ENCODE assay signal across 8 cellular contexts in genomic region chr19:54114340-54114826, GRCh38. TPM values are rescaled to one million over a fixed set of nuclear protein-coding genes. Genes with fewer than 3 reads are reported as not detected.
DNase-seq lines count a peak whose midpoint lies in the region; ATAC-seq, FAIRE-seq and TF ChIP-seq lines count a peak whose summit lies in the region.

No MANE protein-coding gene starts in this region.

- no peaks in the 10 kb centered on the region for H3K36me3 ChIP-seq in uterus

- TF ChIP-seq CTCF in uterus (IDR thresholded peaks at IDR 0.05): no peak

- H3K4me1 Mint-ChIP-seq in natural killer cell treated with Interleukin-12 subunit alpha and Interleukin-12 subunit beta and Interleukin-15 and Interleukin-18, amount 100 ng/mL, for 72 hours (ENCODE audit: low read depth in 2 of 2): peaks cover 32 to 33% of the 10 kb centered on the region in 2 donors

- peak overlapping the region; percentile 94 for H3K4me3 Mint-ChIP-seq in natural killer cell treated with Interleukin-12 subunit alpha and Interleukin-12 subunit beta and Interleukin-15 and Interleukin-18, amount 100 ng/mL, for 72 hours

- TF ChIP-seq POLR2A in GM12891 (IDR thresholded peaks at IDR 0.05; ENCODE audit: low read depth, low read length): no peak
- TF ChIP-seq POLR2A in uterus (IDR thresholded peaks at IDR 0.05): no peak

- no peaks in the 10 kb centered on the region for H3K9me3 ChIP-seq in uterus

- intact Hi-C loops in uterus (cut with DNase I; ENCODE audit: low total_unique reads): no loop called here

- no peaks in the 10 kb centered on the region for H3K9me3 Mint-ChIP-seq in natural killer cell treated with Interleukin-12 subunit alpha and Interleukin-12 subunit beta and Interleukin-15 and Interleukin-18, amount 100 ng/mL, for 72 hours

- H3K4me1 ChIP-seq in uterus: peaks cover 6 to 9% of the 10 kb centered on the region in 2 donors

- H3K27me3 ChIP-seq in uterus: no peaks in the 10 kb centered on the region

- no peak for FAIRE-seq in GM12891 (lab: Jason Lieb, UNC)

- H3K27me3 Mint-ChIP-seq in natural killer cell treated with Interleukin-12 subunit alpha and Interleukin-12 subunit beta and Interleukin-15 and Interleukin-18, amount 100 ng/mL, for 72 hours: no peaks in the 10 kb centered on the region

- peak overlapping the region; percentile 69 to 96 for H3K4me3 ChIP-seq in uterus

- H3K27ac Mint-ChIP-seq in natural killer cell treated with Interleukin-12 subunit alpha and Interleukin-12 subunit beta and Interleukin-15 and Interleukin-18, amount 100 ng/mL, for 72 hours: peak overlapping the region; percentile 78 to 96

- peak overlapping the region; percentile 90 to 94 for H3K27ac ChIP-seq in uterus

- DNase-seq in GM12891 (ENCODE audit: insufficient read length, low spot score) (no peak), NCI-H2227 (lab: John Stamatoyannopoulos, UW; ENCODE audit: unreplicated experiment) (peak; percentile 79), fibroblast of gingiva (ENCODE audit: low read depth) (peak; percentile 15), uterus (no peak), NCI-H446 treated with DMSO at 0.1 percent for 48 hours (lab: John Stamatoyannopoulos, UW) (no peak), iPS-NIHi7 (ENCODE audit: extremely low spot score) (no peak)
- peak; percentile 60 to 61 for DNase-seq in activated T-cell treated with anti-CD3 and anti-CD28 coated beads, Interleukin-2, amount 50 U/mL, for 48 hours
- peak; percentile 77 for DNase-seq in natural killer cell treated with Interleukin-12 subunit alpha and Interleukin-12 subunit beta and Interleukin-15 and Interleukin-18, amount 100 ng/mL, for 72 hours (ENCODE audit: low spot score)

- peak; percentile 50 to 69 for ATAC-seq in natural killer cell treated with Interleukin-12 subunit alpha and Interleukin-12 subunit beta and Interleukin-15 and Interleukin-18, amount 100 ng/mL, for 72 hours

- peaks cover 10% of the 10 kb centered on the region for H3K36me3 Mint-ChIP-seq in natural killer cell treated with Interleukin-12 subunit alpha and Interleukin-12 subunit beta and Interleukin-15 and Interleukin-18, amount 100 ng/mL, for 72 hours

TF ChIP-seq in GM12891, 5 proteins besides CTCF, POLR2A, EP300 and RAD21:
- TF ChIP-seq TAF1 (IDR thresholded peaks at IDR 0.05; ENCODE audit: low read depth, low read length) (0 out of 2 replicates have a peak, but pooled peaks have one; percentile 40), POLR2AphosphoS5 (IDR thresholded peaks at IDR 0.05; ENCODE audit: low read depth, low read length) (peak; percentile 72), PAX5 (IDR thresholded peaks at IDR 0.05; ENCODE audit: insufficient read depth, low read length, severe bottlenecking) (no peak), POU2F2 (IDR thresholded peaks at IDR 0.05; ENCODE audit: low read depth, low read length) (no peak), SPI1 (IDR thresholded peaks at IDR 0.05; ENCODE audit: low read depth, low read length) (peak; percentile 56)

RNA-seq across cellular contexts. Expression of gene TFPT, which starts 1.1 kb away (rescaled TPM):
- 38.2 TPM for polyA plus RNA-seq in GM12891 (2012; ENCODE audit: low read depth, missing spikeins)
- total RNA-seq in natural killer cell treated with Interleukin-12 subunit alpha and Interleukin-12 subunit beta and Interleukin-15 and Interleukin-18, amount 100 ng/mL, for 72 hours: 10 to 100 TPM; 48.3 to 51.7 TPM
- 10 to 100 TPM in 2 of 4 donors, 1 to 10 TPM in 1, under 1 TPM in 1; 0.88 to 37.1 (median 9.9) TPM for total RNA-seq in uterus

RNA-seq across cellular contexts. Expression of gene PRPF31, which starts 1.2 kb away (rescaled TPM):
- 68.6 TPM for polyA plus RNA-seq in GM12891 (2012; ENCODE audit: low read depth, missing spikeins)
- 100 to 1,000 TPM in 1 of 2 donors, 10 to 100 TPM in 1; 89.5 to 110 TPM for total RNA-seq in natural killer cell treated with Interleukin-12 subunit alpha and Interleukin-12 subunit beta and Interleukin-15 and Interleukin-18, amount 100 ng/mL, for 72 hours
- 10 to 100 TPM; 17.9 to 97.3 (median 52.6) TPM for total RNA-seq in uterus

RNA-seq across cellular contexts. Expression of gene NDUFA3, which starts 11.7 kb away (rescaled TPM):
- 275 TPM for polyA plus RNA-seq in GM12891 (2012; ENCODE audit: low read depth, missing spikeins)
- total RNA-seq in natural killer cell treated with Interleukin-12 subunit alpha and Interleukin-12 subunit beta and Interleukin-15 and Interleukin-18, amount 100 ng/mL, for 72 hours: 10 to 100 TPM; 70.7 to 78.5 TPM
- total RNA-seq in uterus: 10 to 100 TPM in 1 of 4 donors, 1 to 10 TPM in 2, not detected in 1; 4.7 to 65.8 (median 5.5) TPM

RNA-seq across cellular contexts. Expression of gene OSCAR, which starts 13.8 kb away (rescaled TPM):
- 0.10 TPM for polyA plus RNA-seq in GM12891 (2012; ENCODE audit: low read depth, missing spikeins)
- total RNA-seq in natural killer cell treated with Interleukin-12 subunit alpha and Interleukin-12 subunit beta and Interleukin-15 and Interleukin-18, amount 100 ng/mL, for 72 hours: 1 to 10 TPM in 1 of 2 donors, under 1 TPM in 1; 0.86 to 1.1 TPM
- 1 to 10 TPM in 1 of 4 donors, under 1 TPM in 1, not detected in 2; 0.91 to 6.5 TPM for total RNA-seq in uterus

RNA-seq across cellular contexts. Expression of gene CNOT3, which starts 23.2 kb away (rescaled TPM):
- 24.1 TPM for polyA plus RNA-seq in GM12891 (2012; ENCODE audit: low read depth, missing spikeins)
- total RNA-seq in natural killer cell treated with Interleukin-12 subunit alpha and Interleukin-12 subunit beta and Interleukin-15 and Interleukin-18, amount 100 ng/mL, for 72 hours: 10 to 100 TPM; 59.8 to 73.8 TPM
- total RNA-seq in uterus: 10 to 100 TPM in 2 of 4 donors, 1 to 10 TPM in 1, under 1 TPM in 1; 0.88 to 41.6 (median 9.9) TPM

Comparison
In these comparisons a context has a peak if more than half of its experiments do, and no peak if none do; other contexts are left out.
1. DNase-seq: peak in NCI-H2227 (single experiment), activated T-cell treated with anti-CD3 and anti-CD28 coated beads, Interleukin-2, amount 50 U/mL, for 48 hours (2 of 2), fibroblast of gingiva (single experiment) and natural killer cell treated with Interleukin-12 subunit alpha and Interleukin-12 subunit beta and Interleukin-15 and Interleukin-18, amount 100 ng/mL, for 72 hours (single experiment); none in GM12891 (single experiment), uterus (0 of 2), NCI-H446 treated with DMSO at 0.1 percent for 48 hours (single experiment) and iPS-NIHi7 (single experiment).